Comparison of ENCODE assay signal across 14 cellular contexts in the genomic region with DNA sequence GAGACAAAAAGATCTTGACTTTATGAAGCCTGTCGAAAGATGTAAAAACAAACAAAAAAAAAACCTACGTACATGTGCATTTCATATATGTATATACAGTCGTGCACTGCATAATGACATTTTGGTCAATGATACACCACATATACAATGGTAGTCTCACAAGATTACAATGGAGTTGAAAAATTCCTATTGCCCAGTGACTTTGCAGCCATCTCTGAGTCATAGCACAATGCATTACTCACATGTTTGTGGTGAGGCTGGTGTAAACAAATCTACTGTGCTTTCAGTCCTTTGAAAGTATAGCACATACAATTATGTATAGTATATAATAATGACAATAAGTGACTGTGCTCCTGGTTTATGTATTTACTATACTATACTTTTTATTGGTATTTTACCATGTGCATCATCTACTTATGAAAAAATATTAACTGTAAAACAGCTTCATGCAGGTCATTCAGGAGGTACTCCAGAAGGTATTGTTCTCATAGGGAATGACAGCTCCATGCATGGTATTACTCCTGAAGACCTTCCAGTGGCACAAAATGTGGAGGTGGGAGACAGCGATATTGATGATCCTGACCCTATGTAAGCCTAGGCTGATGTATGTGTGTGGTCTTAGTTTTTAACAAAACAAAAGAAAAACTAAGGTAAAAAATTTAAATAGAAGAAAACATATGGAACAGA.
DNase-seq lines count a peak whose midpoint lies in the region; ATAC-seq, FAIRE-seq and TF ChIP-seq lines count a peak whose summit lies in the region.
"Had no signal": no experiment of that assay in that cellular context is flagged by ENCODE, and none has a peak within 500 bp of the region (broad histone marks: within the 10 kb centered on the region; RNA-seq: fewer than 3 reads in every experiment).

No MANE protein-coding gene starts in this region.

- TF ChIP-seq CTCF in AG10803 (conservative IDR thresholded peaks at IDR 0.05; ENCODE audit: low read length) (no peak), astrocyte (IDR thresholded peaks at IDR 0.05; ENCODE audit: insufficient read depth, low read depth, low read length) (no peak), nephron progenitor cell (IDR thresholded peaks at IDR 0.05) (no peak)

- FAIRE-seq in astrocyte (lab: Jason Lieb, UNC) = peak; percentile 98

- no peaks in the 10 kb centered on the region for H3K9me3 ChIP-seq in astrocyte (ENCODE audit: insufficient read depth, low read depth, low read length)
- H3K9me3 ChIP-seq: testis had no signal

- H3K4me1 Mint-ChIP-seq in astrocyte (ENCODE audit: low read depth, unreplicated experiment) = peaks cover 29% of the 10 kb centered on the region
- H3K4me1 Mint-ChIP-seq in nephron progenitor cell = no peaks in the 10 kb centered on the region
- H3K4me1 Mint-ChIP-seq in activated T-cell treated with anti-CD3 and anti-CD28 coated beads, Interleukin-2, amount 50 U/mL, for 24 hours (ENCODE audit: low read depth) = peaks cover 8% of the 10 kb centered on the region

- H3K4me3 ChIP-seq in AG10803 (ENCODE audit: low read length) = no peak overlapping the region
- no peak overlapping the region for H3K4me3 ChIP-seq in astrocyte (ENCODE audit: insufficient read depth, low read depth, low read length)
- H3K4me3 ChIP-seq: testis had no signal

- no peak overlapping the region for H2AFZ ChIP-seq in astrocyte (ENCODE audit: low read depth, low read length)

- H3K4me3 Mint-ChIP-seq in astrocyte (ENCODE audit: unreplicated experiment) = peak overlapping the region; percentile 73
- no peak overlapping the region for H3K4me3 Mint-ChIP-seq in nephron progenitor cell
- no peak overlapping the region for H3K4me3 Mint-ChIP-seq in activated T-cell treated with anti-CD3 and anti-CD28 coated beads, Interleukin-2, amount 50 U/mL, for 24 hours

- H3K9me3 Mint-ChIP-seq in astrocyte (ENCODE audit: unreplicated experiment) = peaks cover 4% of the 10 kb centered on the region
- H3K9me3 Mint-ChIP-seq in nephron progenitor cell = peaks cover 11% of the 10 kb centered on the region
- peaks cover 2% of the 10 kb centered on the region for H3K9me3 Mint-ChIP-seq in activated T-cell treated with anti-CD3 and anti-CD28 coated beads, Interleukin-2, amount 50 U/mL, for 24 hours

- H3K36me3 ChIP-seq in astrocyte (ENCODE audit: insufficient read depth, low read length) = no peaks in the 10 kb centered on the region

- H3K27ac Mint-ChIP-seq in astrocyte (ENCODE audit: unreplicated experiment) (peak overlapping the region; percentile 95), nephron progenitor cell (no peak overlapping the region)
- no peak overlapping the region for H3K27ac Mint-ChIP-seq in activated T-cell treated with anti-CD3 and anti-CD28 coated beads, Interleukin-2, amount 50 U/mL, for 24 hours

- H3K9ac ChIP-seq in astrocyte (ENCODE audit: low read length) = peak overlapping the region; percentile 15

- H3K79me2 ChIP-seq in astrocyte (ENCODE audit: insufficient read depth, low read length) = no peaks in the 10 kb centered on the region

- no peaks in the 10 kb centered on the region for H3K27me3 ChIP-seq in astrocyte (ENCODE audit: insufficient read depth, low read length)
- H3K27me3 ChIP-seq: testis had no signal

- TF ChIP-seq RAD21 in Ishikawa (IDR thresholded peaks at IDR 0.05; ENCODE audit: low read depth) = no peak

- no peaks in the 10 kb centered on the region for H4K20me1 ChIP-seq in astrocyte (ENCODE audit: insufficient read depth, low read length)

- H3K36me3 Mint-ChIP-seq in astrocyte (ENCODE audit: low read depth, unreplicated experiment) (peaks cover 1% of the 10 kb centered on the region), nephron progenitor cell (ENCODE audit: low read depth) (no peaks in the 10 kb centered on the region)
- no peaks in the 10 kb centered on the region for H3K36me3 Mint-ChIP-seq in activated T-cell treated with anti-CD3 and anti-CD28 coated beads, Interleukin-2, amount 50 U/mL, for 24 hours (ENCODE audit: low read depth)

- H3K4me2 ChIP-seq in astrocyte (ENCODE audit: low read length) = peak overlapping the region; percentile 52

- no peak for ATAC-seq in HG02642 (IDR thresholded peaks at IDR 0.05; ENCODE audit: poor library complexity, unreplicated experiment)

- no peak for TF ChIP-seq EP300 in Ishikawa (IDR thresholded peaks at IDR 0.05; ENCODE audit: borderline replicate concordance)

- H3K27me3 Mint-ChIP-seq in astrocyte (ENCODE audit: low read depth, unreplicated experiment) = no peaks in the 10 kb centered on the region
- no peaks in the 10 kb centered on the region for H3K27me3 Mint-ChIP-seq in nephron progenitor cell (ENCODE audit: low read depth, poor library complexity)
- peaks cover 3% of the 10 kb centered on the region for H3K27me3 Mint-ChIP-seq in activated T-cell treated with anti-CD3 and anti-CD28 coated beads, Interleukin-2, amount 50 U/mL, for 24 hours

- H3K4me1 ChIP-seq in astrocyte (ENCODE audit: insufficient read depth, low read length) = peaks cover 24% of the 10 kb centered on the region
- H3K4me1 ChIP-seq: testis had no signal

- H3K27ac ChIP-seq in astrocyte (ENCODE audit: low read depth, low read length) = peak overlapping the region; percentile 89
- H3K27ac ChIP-seq: testis had no signal

- peak; percentile 88 for DNase-seq in AG10803 (ENCODE audit: low read depth)
- peak; percentile 93 for DNase-seq in astrocyte (ENCODE audit: low read depth)
- DNase-seq in iris pigment epithelial cell (ENCODE audit: low read depth) = peak; percentile 95
- no peak for DNase-seq in nephron progenitor cell
- no peak for DNase-seq in HUDEP-2 (lab: John Stamatoyannopoulos, UW; ENCODE audit: unreplicated experiment in 76 of 76)
- DNase-seq in activated T-cell treated with anti-CD3 and anti-CD28 coated beads, Interleukin-2, amount 50 U/mL, for 24 hours = no peak
- DNase-seq: activated gamma-delta T cell treated with Interleukin-2 at 50 U/mL for 16 hours, GOT3, MV-4-11, NCI-H524, SIG-M5, testis had no signal

TF ChIP-seq in Ishikawa, 13 proteins besides CTCF, POLR2A, EP300 and RAD21:
- no peak for TF ChIP-seq TAF1 (IDR thresholded peaks at IDR 0.05; ENCODE audit: low read depth)
- TF ChIP-seq TEAD4 (IDR thresholded peaks at IDR 0.05) = peak; percentile 64

Comparison
In these comparisons a context has a peak if more than half of its experiments do, and no peak if none do; other contexts are left out.
1. DNase-seq: peak in AG10803 (single experiment), astrocyte (single experiment) and iris pigment epithelial cell (single experiment); none in nephron progenitor cell (single experiment), HUDEP-2 (0 of 76) and activated T-cell treated with anti-CD3 and anti-CD28 coated beads, Interleukin-2, amount 50 U/mL, for 24 hours (single experiment).